Comparison of ENCODE assay signal across 1 cellular context in the genomic region with DNA sequence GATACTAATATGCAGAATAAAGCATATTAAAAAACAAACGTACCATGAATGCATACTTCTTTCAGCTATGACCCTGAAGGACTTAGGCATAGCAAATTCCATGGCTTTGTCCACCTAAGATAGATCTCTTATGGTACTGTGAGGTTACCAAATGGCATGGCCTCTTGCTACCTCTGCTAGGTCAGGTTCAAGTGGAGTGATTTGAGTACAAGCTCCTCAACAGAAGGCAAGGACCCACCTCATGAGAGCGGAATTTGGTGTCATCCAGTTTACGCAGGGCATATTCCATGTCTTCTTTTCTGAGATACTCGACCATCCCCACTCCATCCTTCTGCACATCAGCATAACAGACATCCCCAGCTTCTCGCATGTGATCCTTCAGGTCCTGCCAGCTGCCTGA.
TF ChIP-seq lines count a peak whose summit lies in the region.

No MANE protein-coding gene starts in this region.

TF ChIP-seq in GM12878, 131 proteins besides CTCF, POLR2A, EP300 and RAD21:
- TF ChIP-seq POLR2AphosphoS2 (IDR thresholded peaks at IDR 0.05; ENCODE audit: low read depth, low read length) (no peak), GABPA (IDR thresholded peaks at IDR 0.05; ENCODE audit: low read depth) (no peak), NFXL1 (IDR thresholded peaks at IDR 0.05; ENCODE audit: borderline replicate concordance) (no peak), STAT1 (conservative IDR thresholded peaks at IDR 0.05) (no peak), SUZ12 (IDR thresholded peaks at IDR 0.05; ENCODE audit: unreplicated experiment) (no peak), YY1 (IDR thresholded peaks at IDR 0.05; ENCODE audit: low read depth, low read length) (no peak), POLR2AphosphoS5 (IDR thresholded peaks at IDR 0.05; ENCODE audit: low read length) (peak; percentile 23; the same call in 1 of the 2 replicates)
- TF ChIP-seq, protein P1, sequence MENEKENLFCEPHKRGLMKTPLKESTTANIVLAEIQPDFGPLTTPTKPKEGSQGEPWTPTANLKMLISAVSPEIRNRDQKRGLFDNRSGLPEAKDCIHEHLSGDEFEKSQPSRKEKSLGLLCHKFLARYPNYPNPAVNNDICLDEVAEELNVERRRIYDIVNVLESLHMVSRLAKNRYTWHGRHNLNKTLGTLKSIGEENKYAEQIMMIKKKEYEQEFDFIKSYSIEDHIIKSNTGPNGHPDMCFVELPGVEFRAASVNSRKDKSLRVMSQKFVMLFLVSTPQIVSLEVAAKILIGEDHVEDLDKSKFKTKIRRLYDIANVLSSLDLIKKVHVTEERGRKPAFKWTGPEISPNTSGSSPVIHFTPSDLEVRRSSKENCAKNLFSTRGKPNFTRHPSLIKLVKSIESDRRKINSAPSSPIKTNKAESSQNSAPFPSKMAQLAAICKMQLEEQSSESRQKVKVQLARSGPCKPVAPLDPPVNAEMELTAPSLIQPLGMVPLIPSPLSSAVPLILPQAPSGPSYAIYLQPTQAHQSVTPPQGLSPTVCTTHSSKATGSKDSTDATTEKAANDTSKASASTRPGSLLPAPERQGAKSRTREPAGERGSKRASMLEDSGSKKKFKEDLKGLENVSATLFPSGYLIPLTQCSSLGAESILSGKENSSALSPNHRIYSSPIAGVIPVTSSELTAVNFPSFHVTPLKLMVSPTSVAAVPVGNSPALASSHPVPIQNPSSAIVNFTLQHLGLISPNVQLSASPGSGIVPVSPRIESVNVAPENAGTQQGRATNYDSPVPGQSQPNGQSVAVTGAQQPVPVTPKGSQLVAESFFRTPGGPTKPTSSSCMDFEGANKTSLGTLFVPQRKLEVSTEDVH (IDR thresholded peaks at IDR 0.05; ENCODE audit: low read depth, partially characterized antibody), result no peak
